Comparison of ENCODE assay signal across 20 cellular contexts in the genomic region with DNA sequence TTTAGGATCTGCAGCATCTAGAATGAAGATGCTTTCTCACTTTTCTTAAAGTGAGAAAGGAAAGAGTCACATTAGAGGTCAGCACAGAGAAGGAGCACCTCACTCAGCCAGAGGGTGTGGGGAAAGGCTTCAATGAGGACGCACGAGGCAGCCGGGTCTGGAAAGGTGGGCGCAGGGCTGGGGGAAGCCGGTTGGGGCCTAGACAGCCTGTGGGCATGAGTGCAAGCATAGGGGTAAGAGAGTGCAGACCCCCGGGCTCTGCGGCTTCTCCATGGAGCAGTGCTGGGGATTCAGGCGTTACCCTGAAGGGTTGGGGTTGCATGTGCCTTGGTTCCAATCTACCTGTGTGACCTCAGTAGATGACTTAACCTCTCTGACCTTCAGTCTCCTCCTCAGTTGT. TPM values are rescaled to one million over a fixed set of nuclear protein-coding genes. Genes with fewer than 3 reads are reported as not detected.
DNase-seq lines count a peak whose midpoint lies in the region; ATAC-seq, FAIRE-seq and TF ChIP-seq lines count a peak whose summit lies in the region.
"Had no signal": no experiment of that assay in that cellular context is flagged by ENCODE, and none has a peak within 500 bp of the region (broad histone marks: within the 10 kb centered on the region; RNA-seq: fewer than 3 reads in every experiment).

No MANE protein-coding gene starts in this region.

- ATAC-seq in A549 (no peak), HG03159 (IDR thresholded peaks at IDR 0.05; ENCODE audit: unreplicated experiment) (no peak)
- ATAC-seq in stimulated activated memory B cell treated with anti-CD40 and anti-IgM and Interleukin-4, amounts not matched to agents 10 μg/mL and 1 μg/mL and 100 μg/mL, for 72 hours: no peak

- H3K79me2 ChIP-seq in neural progenitor cell (ENCODE audit: low read depth): no peaks in the 10 kb centered on the region

- DNase-seq in A549 (ENCODE audit: low read depth in 1 of 2, low spot score in 1 of 2): no peak
- DNase-seq in RWPE1 (ENCODE audit: low spot score): no peak
- DNase-seq in ecto neural progenitor cell (ENCODE audit: low spot score): peak; percentile 46
- no peak for DNase-seq in neural progenitor cell (ENCODE audit: low spot score)
- no peak for DNase-seq in NCI-H146 treated with DMSO at 0.1 percent for 48 hours (lab: John Stamatoyannopoulos, UW; ENCODE audit: unreplicated experiment)
- no peak for DNase-seq in activated T-cell treated with anti-CD3 and anti-CD28 coated beads, Interleukin-2, amount 50 U/mL, for 1 hour
- DNase-seq: 8988T; C1 segment of cervical spinal cord; Calu3; CD4-positive, alpha-beta memory T cell; COR-L47; DMS79 treated with DMSO at 0.1 percent for 48 hours; GF-D8; GOT3; HCEC 1CT had no signal

- H3K27ac ChIP-seq in A549: peak overlapping the region; percentile 100
- peak overlapping the region; percentile 100 for H3K27ac ChIP-seq in RWPE1
- H3K27ac ChIP-seq in neural progenitor cell: no peak overlapping the region

- H3K27me3 Mint-ChIP-seq in neural progenitor cell (ENCODE audit: insufficient read depth, low read depth): peaks cover 2% of the 10 kb centered on the region
- H3K27me3 Mint-ChIP-seq in stimulated activated memory B cell treated with anti-CD40 and anti-IgM and Interleukin-4, amounts not matched to agents 10 μg/mL and 1 μg/mL and 100 μg/mL, for 72 hours: peaks cover 17% of the 10 kb centered on the region

- TF ChIP-seq POLR2A in A549 (IDR thresholded peaks at IDR 0.05; ENCODE audit: low read length): no peak

- CTCF ChIA-PET in A549 (lab: Yijun Ruan, JAX) (interaction anchor here (1.2 to 19.3 kb wide), 6 partner anchors 10 to 837 kb away, joined by 4 to 833 read pairs (median 12); no protein-coding TSS in a partner anchor), RWPE1 (lab: Yijun Ruan, JAX) (no interaction called here)

- TF ChIP-seq RAD21 in A549 (conservative IDR thresholded peaks at IDR 0.05 in 1 of 2, IDR thresholded peaks at IDR 0.05 in 1 of 2): no peak

- H3K9me3 Mint-ChIP-seq in neural progenitor cell: no peaks in the 10 kb centered on the region
- no peaks in the 10 kb centered on the region for H3K9me3 Mint-ChIP-seq in stimulated activated memory B cell treated with anti-CD40 and anti-IgM and Interleukin-4, amounts not matched to agents 10 μg/mL and 1 μg/mL and 100 μg/mL, for 72 hours

- 91% methylated on average over 8 of the region's 8 CpGs for WGBS in A549 (ENCODE audit: missing lambda C conversion rate)

- H3K4me3 ChIP-seq in A549 (no peak overlapping the region), neural progenitor cell (no peak overlapping the region)

- H2AFZ ChIP-seq in neural progenitor cell (replicated peaks): no peak overlapping the region

- no peaks in the 10 kb centered on the region for H3K36me3 ChIP-seq in neural progenitor cell

- no peaks in the 10 kb centered on the region for H3F3A ChIP-seq in neural progenitor cell (ENCODE audit: low read depth)

- no peak for TF ChIP-seq CTCF in A549 (IDR thresholded peaks at IDR 0.05)
- no peak for TF ChIP-seq CTCF in RWPE1 (conservative IDR thresholded peaks at IDR 0.05; ENCODE audit: low read depth)
- no peak for TF ChIP-seq CTCF in neural progenitor cell (IDR thresholded peaks at IDR 0.05)

- no peak overlapping the region for H3K4me3 Mint-ChIP-seq in neural progenitor cell
- H3K4me3 Mint-ChIP-seq in stimulated activated memory B cell treated with anti-CD40 and anti-IgM and Interleukin-4, amounts not matched to agents 10 μg/mL and 1 μg/mL and 100 μg/mL, for 72 hours: no peak overlapping the region
- H3K4me3 Mint-ChIP-seq: CD4-positive, alpha-beta memory T cell had no signal

- TF ChIP-seq EP300 in A549 (IDR thresholded peaks at IDR 0.05): no peak

- H3K4me2 ChIP-seq in A549 (no peak overlapping the region), neural progenitor cell (no peak overlapping the region)

- POLR2A ChIA-PET in A549 (lab: Yijun Ruan, JAX) (no interaction called here), RWPE1 (lab: Yijun Ruan, JAX; ENCODE audit: low non-redundant PET) (no interaction called here)

- H3K4me1 Mint-ChIP-seq in neural progenitor cell: peaks cover 52% of the 10 kb centered on the region
- H3K4me1 Mint-ChIP-seq in stimulated activated memory B cell treated with anti-CD40 and anti-IgM and Interleukin-4, amounts not matched to agents 10 μg/mL and 1 μg/mL and 100 μg/mL, for 72 hours: peaks cover 5% of the 10 kb centered on the region

- no peak overlapping the region for H3K9ac ChIP-seq in neural progenitor cell

- H3K27ac Mint-ChIP-seq in neural progenitor cell: peak overlapping the region; percentile 34
- H3K27ac Mint-ChIP-seq in stimulated activated memory B cell treated with anti-CD40 and anti-IgM and Interleukin-4, amounts not matched to agents 10 μg/mL and 1 μg/mL and 100 μg/mL, for 72 hours: no peak overlapping the region
- H3K27ac Mint-ChIP-seq: CD4-positive, alpha-beta memory T cell had no signal

- H3K9me3 ChIP-seq in A549 (no peaks in the 10 kb centered on the region), neural progenitor cell (ENCODE audit: low read depth) (no peaks in the 10 kb centered on the region)

- H3K27me3 ChIP-seq in neural progenitor cell: no peaks in the 10 kb centered on the region

- no peaks in the 10 kb centered on the region for H3K36me3 Mint-ChIP-seq in neural progenitor cell
- H3K36me3 Mint-ChIP-seq in stimulated activated memory B cell treated with anti-CD40 and anti-IgM and Interleukin-4, amounts not matched to agents 10 μg/mL and 1 μg/mL and 100 μg/mL, for 72 hours: no peaks in the 10 kb centered on the region
- H3K36me3 Mint-ChIP-seq: CD4-positive, alpha-beta memory T cell had no signal

- no peaks in the 10 kb centered on the region for H4K20me1 ChIP-seq in neural progenitor cell (ENCODE audit: low read depth)

- H3K4me1 ChIP-seq in A549 (peaks cover 49% of the 10 kb centered on the region), neural progenitor cell (peaks cover 16% of the 10 kb centered on the region)

- FAIRE-seq in A549 (lab: Jason Lieb, UNC): no peak
- FAIRE-seq: GM12891, GM18507 had no signal

TF ChIP-seq in A549, 52 proteins besides CTCF, POLR2A, EP300 and RAD21:
- TF ChIP-seq SREBF2 (IDR thresholded peaks at IDR 0.05): no peak
- TF ChIP-seq KDM1A (IDR thresholded peaks at IDR 0.05; ENCODE audit: low read depth): no peak
- TF ChIP-seq, protein P1, sequence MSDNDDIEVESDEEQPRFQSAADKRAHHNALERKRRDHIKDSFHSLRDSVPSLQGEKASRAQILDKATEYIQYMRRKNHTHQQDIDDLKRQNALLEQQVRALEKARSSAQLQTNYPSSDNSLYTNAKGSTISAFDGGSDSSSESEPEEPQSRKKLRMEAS (IDR thresholded peaks at IDR 0.05): no peak
- TF ChIP-seq NPAS2 (CRISPR knock-in tag; IDR thresholded peaks at IDR 0.05; ENCODE audit: borderline replicate concordance): no peak
- TF ChIP-seq TP53 (CRISPR knock-in tag; IDR thresholded peaks at IDR 0.05): no peak
- TF ChIP-seq FOXS1 (CRISPR knock-in tag; IDR thresholded peaks at IDR 0.05): no peak

RNA-seq across cellular contexts. Expression of a gene that starts 49.9 kb away (rescaled TPM):
- polyA plus RNA-seq in A549 (2011; rRNA removed) (59.8 and 63.1 TPM in 2 replicates), A549 (2017; fragmentation: RNase III; extraction: RNeasy Plus Mini Kit Qiagen cat#74134 plus additional on column Dnase treatment) (38.3 to 56.4 TPM (median 46.0 TPM) in 3 replicates)
- polyA plus RNA-seq in A549 (2012; cell fraction: cytosol; rRNA removed): 62.9 and 86.5 TPM in 2 replicates
- 87.4 and 102 TPM in 2 replicates for polyA plus RNA-seq in A549 (2012; cell fraction: nucleus; rRNA removed)
- 76.5 and 77.5 TPM in 2 replicates for polyA minus RNA-seq in A549 (2011; rRNA and poly(A)+ RNA removed)
- total RNA-seq in neural progenitor cell (ENCODE audit: low replicate concordance): 0.12 TPM in 1 of 2 replicates, not detected in the other
- total RNA-seq: CD4-positive, alpha-beta memory T cell; H7 had no signal
- polyA plus RNA-seq: CD4-positive, alpha-beta memory T cell had no signal
